Comparison of ENCODE assay signal across 20 cellular contexts in the genomic region with DNA sequence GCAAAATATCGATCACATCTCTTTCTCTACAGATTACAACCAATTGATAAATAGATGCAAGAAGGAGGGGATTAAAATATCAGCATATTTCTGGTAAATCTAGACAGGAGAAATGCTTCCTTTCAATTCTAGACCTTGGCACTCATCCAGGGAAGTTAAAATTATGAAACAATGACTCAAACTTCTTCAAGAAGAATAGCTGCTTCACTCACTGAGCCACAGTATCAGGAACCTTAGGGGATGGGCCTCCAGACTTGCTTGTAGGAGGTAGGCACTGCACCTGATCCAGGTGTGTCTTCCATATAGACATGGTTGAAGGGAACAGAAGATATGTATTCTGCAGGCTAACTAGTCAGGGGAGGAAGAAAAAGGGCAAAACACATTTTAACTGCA. TPM values are rescaled to one million over a fixed set of nuclear protein-coding genes. Genes with fewer than 3 reads are reported as not detected.
A peak's percentile ranks its signal among the peaks of the same experiment; 100 is the strongest.
DNase-seq lines count a peak whose midpoint lies in the region; ATAC-seq and TF ChIP-seq lines count a peak whose summit lies in the region.
"Had no signal": no experiment of that assay in that cellular context is flagged by ENCODE, and none has a peak within 500 bp of the region (broad histone marks: within the 10 kb centered on the region; RNA-seq: fewer than 3 reads in every experiment).

No MANE protein-coding gene starts in this region.

- peak overlapping the region; percentile 55 to 87 (median 79) for H3K27ac Mint-ChIP-seq in CD14-positive monocyte

- H3K4me3 ChIP-seq in GM23248 (no peak overlapping the region), RWPE2 (ENCODE audit: severe bottlenecking) (no peak overlapping the region), vagina (no peak overlapping the region)
- H3K4me3 ChIP-seq: uterus had no signal

- WGBS in GM23248 (ENCODE audit: low coverage in 1 of 2, low lambda C conversion rate in 2 of 2, missing lambda C conversion rate in 2 of 2), 2 experiments: 47 to 50% methylated on average over 1 of the region's 1 CpG

- H3K27me3 Mint-ChIP-seq in CD14-positive monocyte (ENCODE audit: low read depth in 3 of 3): peaks cover 2 to 8% (median 4%) of the 10 kb centered on the region in 3 donors

- TF ChIP-seq POLR2A in vagina (IDR thresholded peaks at IDR 0.05): no peak

- H3K36me3 Mint-ChIP-seq in CD14-positive monocyte: peaks cover 8 to 22% of the 10 kb centered on the region in 2 donors

- no peaks in the 10 kb centered on the region for H3K9me2 ChIP-seq in GM23248 (ENCODE audit: insufficient read depth)

- H3K79me2 ChIP-seq in GM23248 (ENCODE audit: insufficient read depth): no peaks in the 10 kb centered on the region

- TF ChIP-seq CTCF in CD14-positive monocyte (IDR thresholded peaks at IDR 0.05) (no peak), RWPE2 (IDR thresholded peaks at IDR 0.05; ENCODE audit: poor library complexity, severe bottlenecking) (no peak), vagina (IDR thresholded peaks at IDR 0.05) (no peak)

- peak overlapping the region in 1 of 2 donors; percentile 40 for H3K4me3 Mint-ChIP-seq in CD14-positive monocyte

- H3K9me3 Mint-ChIP-seq in CD14-positive monocyte: no peaks in the 10 kb centered on the region

- H3K9me3 ChIP-seq in GM23248 (ENCODE audit: low read depth) (no peaks in the 10 kb centered on the region), RWPE2 (ENCODE audit: severe bottlenecking) (no peaks in the 10 kb centered on the region), vagina (no peaks in the 10 kb centered on the region)
- H3K9me3 ChIP-seq: uterus had no signal

- no peaks in the 10 kb centered on the region for H3F3A ChIP-seq in GM23248 (ENCODE audit: insufficient read depth)

- H3K27me3 ChIP-seq in GM23248 (replicated peaks; ENCODE audit: insufficient read depth) (no peaks in the 10 kb centered on the region; the same call in 1 of the 2 replicates), RWPE2 (ENCODE audit: insufficient read depth, poor library complexity, severe bottlenecking) (no peaks in the 10 kb centered on the region), vagina (no peaks in the 10 kb centered on the region)
- H3K27me3 ChIP-seq: uterus had no signal

- H2AFZ ChIP-seq in GM23248: no peak overlapping the region

- in situ Hi-C loops in GM23248 (cut with MboI): no loop called here

- H3K9ac ChIP-seq in GM23248: no peak overlapping the region

- H4K20me1 ChIP-seq in GM23248 (ENCODE audit: insufficient read depth): no peaks in the 10 kb centered on the region

- no peak overlapping the region for H3K27ac ChIP-seq in GM23248
- H3K27ac ChIP-seq in RWPE2 (ENCODE audit: poor library complexity, severe bottlenecking): no peak overlapping the region
- H3K27ac ChIP-seq in vagina: no peak overlapping the region
- H3K27ac ChIP-seq: uterus had no signal

- ATAC-seq in RWPE2 (ENCODE audit: low read depth) (peak; percentile 65), esophagus mucosa (peak; percentile 86), HG03045 (IDR thresholded peaks at IDR 0.05; ENCODE audit: unreplicated experiment) (no peak)
- ATAC-seq: sciatic nerve had no signal

- intact Hi-C loops in CD14-positive monocyte (cut with micrococcal nuclease) (no loop called here), vagina (cut with DNase I) (no loop called here)

- peaks cover 34% of the 10 kb centered on the region for H3K4me1 Mint-ChIP-seq in CD14-positive monocyte

- DNase-seq in CD14-positive monocyte (ENCODE audit: low spot score) (no peak), GM23248 (peak; percentile 16), RWPE2 (ENCODE audit: low spot score) (no peak), LoVo (ENCODE audit: low spot score) (no peak), vagina (ENCODE audit: extremely low spot score in 2 of 2) (no peak)
- no peak for DNase-seq in stimulated activated CD4-positive, alpha-beta T cell treated with anti-CD3 and anti-CD28 coated beads, Interleukin-15, amount 100 ng/mL, for 24 hours
- DNase-seq: activated CD8-positive, alpha-beta memory T cell treated with anti-CD3 and anti-CD28 coated beads for 24 hours; activated naive CD4-positive, alpha-beta T cell; caudate nucleus; kidney glomerular epithelial cell; NCI-H1048; NCI-H2171 treated with DMSO at 0.1 percent for 48 hours; occipital lobe; stimulated activated CD4-positive, alpha-beta T cell treated with anti-CD3 and anti-CD28 coated beads, Interleukin-4, amount 100 ng/mL, for 4 hours; uterus had no signal

- no peak overlapping the region for H3K4me2 ChIP-seq in GM23248 (ENCODE audit: unreplicated experiment)

- H3K4me1 ChIP-seq in GM23248 (ENCODE audit: insufficient read depth) (no peaks in the 10 kb centered on the region), RWPE2 (ENCODE audit: insufficient read depth, poor library complexity, severe bottlenecking) (peaks cover 7% of the 10 kb centered on the region), vagina (no peaks in the 10 kb centered on the region)
- H3K4me1 ChIP-seq: uterus had no signal

- no peaks in the 10 kb centered on the region for H3K36me3 ChIP-seq in GM23248 (ENCODE audit: low read depth)
- H3K36me3 ChIP-seq in RWPE2 (ENCODE audit: low read depth): no peaks in the 10 kb centered on the region
- no peaks in the 10 kb centered on the region for H3K36me3 ChIP-seq in vagina
- H3K36me3 ChIP-seq: uterus had no signal

RNA-seq across cellular contexts. Expression of a gene that starts 9.8 kb away (rescaled TPM):
- polyA plus RNA-seq in CD14-positive monocyte (10 to 100 TPM; 15.8 to 16.0 TPM), GM23248 (2016; fragmentation: Nextera tagmentation; extraction: Ambion mirVana) (not detected in 2 replicates)
- total RNA-seq in GM23248 (2014; rRNA removed; shearing (Covaris generic)): not detected in 2 replicates
- total RNA-seq in esophagus mucosa (6.3 TPM), vagina (2.2 TPM)
- total RNA-seq: glomerular endothelial cell, HT-29, occipital lobe had no signal

RNA-seq across cellular contexts. Expression of a gene that starts 37.3 kb away (rescaled TPM):
- polyA plus RNA-seq in CD14-positive monocyte: 100 to 1,000 TPM; 356 to 363 TPM
- total RNA-seq in GM23248 (2014; rRNA removed; shearing (Covaris generic)): not detected in 2 replicates
- polyA plus RNA-seq in GM23248 (2016; fragmentation: Nextera tagmentation; extraction: Ambion mirVana): 0.28 TPM in 1 of 2 replicates, not detected in the other
- total RNA-seq in esophagus mucosa: 2.0 TPM
- 4.7 TPM for total RNA-seq in vagina
- total RNA-seq: glomerular endothelial cell, HT-29 had no signal

RNA-seq across cellular contexts. Expression of a gene that starts 47.1 kb away (rescaled TPM):
- 1 to 10 TPM; 1.4 to 2.7 TPM for polyA plus RNA-seq in CD14-positive monocyte
- not detected in 2 replicates for total RNA-seq in GM23248 (2014; rRNA removed; shearing (Covaris generic))
- polyA plus RNA-seq in GM23248 (2016; fragmentation: Nextera tagmentation; extraction: Ambion mirVana): not detected in 2 replicates
- total RNA-seq in esophagus mucosa: 0.20 TPM
- 4.7 TPM for total RNA-seq in vagina
- total RNA-seq: glomerular endothelial cell, HT-29, occipital lobe had no signal
